8 cellular contexts compared by ENCODE assay signal in the genomic region with DNA sequence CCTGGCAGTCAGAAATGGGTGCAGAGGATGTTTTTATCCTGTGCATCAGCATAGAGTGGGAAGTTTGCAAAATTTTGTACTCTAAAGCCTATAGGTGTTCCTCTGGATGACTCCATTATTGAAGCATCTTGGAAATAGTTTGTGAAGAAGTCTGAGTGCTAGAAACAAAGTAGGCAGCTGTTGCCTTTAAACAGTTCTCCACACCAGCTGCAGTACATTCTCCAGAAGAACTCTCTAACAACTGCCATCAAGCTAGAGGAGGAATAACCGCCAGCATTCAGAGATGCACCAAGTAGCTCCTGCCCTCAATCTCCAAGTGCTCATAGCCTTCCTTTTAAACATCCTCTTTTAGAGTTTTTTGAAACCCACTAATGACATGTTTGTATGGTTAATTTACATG.
"Had no signal": no experiment of that assay in that cellular context is flagged by ENCODE, and none has a peak within 500 bp of the region (broad histone marks: within the 10 kb centered on the region; RNA-seq: fewer than 3 reads in every experiment).

No MANE protein-coding gene starts in this region.

- H2AFZ ChIP-seq: GM23338 had no signal

- H3K9me3 Mint-ChIP-seq: GM23338, H9 had no signal

- H3K36me3 ChIP-seq: HAP-1 had no signal

- H3K9me3 ChIP-seq: HAP-1 had no signal

- H3K4me3 ChIP-seq: GM23338, HAP-1 had no signal

- H3K27ac Mint-ChIP-seq: GM23338, H9, HFFc6 had no signal

- DNase-seq: GOT3, H7, H9, HCEC 1CT, HFFc6 had no signal

- H3K4me3 Mint-ChIP-seq: GM23338, H9, HFFc6 had no signal

- H3K4me2 ChIP-seq: GM23338 had no signal

- ATAC-seq: GM23338, HCT116 had no signal

- H3K4me1 ChIP-seq: HAP-1 had no signal
